Comparison of ENCODE assay signal across 10 cellular contexts in the genomic region with DNA sequence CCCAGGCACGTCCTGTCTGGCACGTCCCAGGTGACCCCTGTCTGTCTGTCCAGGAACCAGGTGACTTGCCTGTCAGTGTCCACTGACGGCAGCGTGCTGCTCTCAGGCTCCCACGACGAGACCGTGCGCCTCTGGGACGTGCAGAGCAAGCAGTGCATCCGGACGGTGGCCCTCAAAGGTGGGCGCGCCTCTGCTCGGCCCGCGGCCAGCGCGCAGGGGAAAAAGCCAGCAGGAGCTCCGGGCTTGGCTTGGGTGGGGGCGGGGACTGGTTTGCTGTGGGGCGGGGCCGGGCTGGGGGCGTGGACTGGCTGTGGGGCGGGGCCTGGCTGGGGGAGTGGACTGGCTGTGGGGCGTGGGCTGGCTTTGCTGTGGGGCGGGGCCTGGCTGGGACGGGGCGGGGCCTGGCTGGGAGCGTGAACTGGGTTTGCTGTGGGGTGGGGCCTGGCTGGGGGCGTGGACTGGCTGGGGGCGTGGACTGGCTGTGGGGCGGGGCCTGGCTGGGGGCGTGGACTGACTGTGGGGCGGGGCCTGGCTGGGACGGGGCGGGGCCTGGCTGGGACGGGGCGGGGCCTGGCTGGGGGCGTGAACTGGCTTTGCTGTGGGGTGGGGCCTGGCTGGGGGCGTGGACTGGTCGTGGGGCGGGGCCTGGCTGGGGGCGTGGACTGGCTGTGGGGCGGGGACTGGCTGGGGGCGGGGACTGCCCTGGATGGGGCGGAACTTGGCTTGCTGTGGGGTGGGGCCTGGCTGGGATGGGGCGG. TPM values are rescaled to one million over a fixed set of nuclear protein-coding genes. Genes with fewer than 3 reads are reported as not detected.
DNase-seq lines count a peak whose midpoint lies in the region; ATAC-seq and TF ChIP-seq lines count a peak whose summit lies in the region.
"Had no signal": no experiment of that assay in that cellular context is flagged by ENCODE, and none has a peak within 500 bp of the region (broad histone marks: within the 10 kb centered on the region; RNA-seq: fewer than 3 reads in every experiment).

No MANE protein-coding gene starts in this region.

- no peak for TF ChIP-seq CTCF in AG10803 (conservative IDR thresholded peaks at IDR 0.05; ENCODE audit: low read length)

- H3K4me3 ChIP-seq in AG10803 (ENCODE audit: low read length), result no peak overlapping the region

- peak; percentile 18 for ATAC-seq in left lobe of liver
- ATAC-seq in HG03045 (IDR thresholded peaks at IDR 0.05; ENCODE audit: unreplicated experiment), result no peak

- DNase-seq in AG10803 (ENCODE audit: low read depth) (peak; percentile 52), NCI-H446 treated with DMSO at 0.1 percent for 48 hours (lab: John Stamatoyannopoulos, UW) (peak; percentile 17), left lobe of liver (ENCODE audit: low spot score) (no peak), SHP77 treated with DMSO at 0.1 percent for 48 hours (lab: John Stamatoyannopoulos, UW) (no peak), NCI-H748 (lab: John Stamatoyannopoulos, UW; ENCODE audit: unreplicated experiment) (no peak), LoVo (ENCODE audit: low spot score) (no peak)
- peak; percentile 81 to 83 for DNase-seq in activated T-cell treated with anti-CD3 and anti-CD28 coated beads, Interleukin-2, amount 50 U/mL, for 48 hours

RNA-seq across cellular contexts. Expression of gene WDR18, which starts 7.2 kb away (rescaled TPM):
- 34.7 TPM for total RNA-seq in left lobe of liver

RNA-seq across cellular contexts. Expression of gene GRIN3B, which starts 8.9 kb away (rescaled TPM):
- total RNA-seq in left lobe of liver, result not detected
- total RNA-seq: T-helper 1 cell treated with Interleukin-12 subunit alpha and Interleukin-12 subunit beta and Interleukin-4 antibody, amounts not matched to agents 30 ng/mL and 1 ng/mL, for 36 hours had no signal

RNA-seq across cellular contexts. Expression of gene TMEM259, which starts 29.6 kb away (rescaled TPM):
- 117 TPM for total RNA-seq in left lobe of liver

RNA-seq across cellular contexts. Expression of gene RNU6-2, which starts 30.0 kb away (rescaled TPM):
- total RNA-seq in left lobe of liver, result not detected
- total RNA-seq: mononuclear cell; T-helper 1 cell treated with Interleukin-12 subunit alpha and Interleukin-12 subunit beta and Interleukin-4 antibody, amounts not matched to agents 30 ng/mL and 1 ng/mL, for 36 hours had no signal

RNA-seq across cellular contexts. Expression of gene CNN2, which starts 35.1 kb away (rescaled TPM):
- total RNA-seq in left lobe of liver, result 23.2 TPM

Comparison
In these comparisons a context has a peak if more than half of its experiments do, and no peak if none do; other contexts are left out.
1. DNase-seq: peak in AG10803 (single experiment), NCI-H446 treated with DMSO at 0.1 percent for 48 hours (single experiment) and activated T-cell treated with anti-CD3 and anti-CD28 coated beads, Interleukin-2, amount 50 U/mL, for 48 hours (2 of 2); none in left lobe of liver (single experiment), SHP77 treated with DMSO at 0.1 percent for 48 hours (single experiment), NCI-H748 (single experiment) and LoVo (single experiment).